In genomic region chr10:113425596-113425995, GRCh38 we compare ENCODE assay signal across 17 cellular contexts.
A peak's percentile ranks its signal among the peaks of the same experiment; 100 is the strongest.
DNase-seq lines count a peak whose midpoint lies in the region; FAIRE-seq and TF ChIP-seq lines count a peak whose summit lies in the region.
"Had no signal": no experiment of that assay in that cellular context is flagged by ENCODE, and none has a peak within 500 bp of the region (broad histone marks: within the 10 kb centered on the region; RNA-seq: fewer than 3 reads in every experiment).

No MANE protein-coding gene starts in this region.

- H3K4me1 ChIP-seq in mesenchymal stem cell (ENCODE audit: control insufficient read depth, insufficient read depth, low read depth, low read length) (peaks cover 5% of the 10 kb centered on the region), sigmoid colon (no peaks in the 10 kb centered on the region)
- H3K4me1 ChIP-seq: gastroesophageal sphincter had no signal

- no peak overlapping the region for H2BK15ac ChIP-seq in mesenchymal stem cell (ENCODE audit: low read depth, poor library complexity, severe bottlenecking)

- DNase-seq in DMS53 treated with DMSO at 0.1 percent for 48 hours (lab: John Stamatoyannopoulos, UW; ENCODE audit: unreplicated experiment) (peak; percentile 74), NCI-H2029 (lab: John Stamatoyannopoulos, UW) (peak; percentile 32), bronchial epithelial cell (ENCODE audit: low read depth) (peak; percentile 41), mesenchymal stem cell (peak; percentile 19), sigmoid colon (no peak), activated gamma-delta T cell (lab: John Stamatoyannopoulos, UW) (no peak), OCI-M2 (lab: John Stamatoyannopoulos, UW; ENCODE audit: unreplicated experiment) (no peak)
- DNase-seq: activated naive CD4-positive, alpha-beta T cell; C1 segment of cervical spinal cord; EL; posterior cingulate gyrus; stimulated activated CD4-positive, alpha-beta T cell treated with anti-CD3 and anti-CD28 coated beads, Interleukin-1b, Interleukin-23, amount 100 ng/mL, for 48 hours; WERI-Rb-1 had no signal

- H3K36me3 ChIP-seq in bronchial epithelial cell (ENCODE audit: control insufficient read depth, insufficient read depth, low read length) (no peaks in the 10 kb centered on the region), mesenchymal stem cell (ENCODE audit: control insufficient read depth in 1 of 2, insufficient read depth in 2 of 2, low read depth in 1 of 2, low read length in 2 of 2) (no peaks in the 10 kb centered on the region), sigmoid colon (no peaks in the 10 kb centered on the region)
- H3K36me3 ChIP-seq: gastroesophageal sphincter, thoracic aorta, WERI-Rb-1 had no signal

- H3K23ac ChIP-seq in mesenchymal stem cell (ENCODE audit: low read length in 2 of 2): no peak overlapping the region

- H3K27me3 ChIP-seq in bronchial epithelial cell (ENCODE audit: control insufficient read depth, insufficient read depth, low read length): peaks cover 1% of the 10 kb centered on the region
- H3K27me3 ChIP-seq in mesenchymal stem cell (ENCODE audit: control insufficient read depth in 1 of 2, insufficient read depth in 1 of 2, low read length in 2 of 2): peaks cover 0 to 8% of the 10 kb centered on the region in 2 experiments
- H3K27me3 ChIP-seq in sigmoid colon: no peaks in the 10 kb centered on the region
- H3K27me3 ChIP-seq: gastroesophageal sphincter had no signal

- intact Hi-C loops in sigmoid colon (cut with DNase I): no loop called here

- H3K4ac ChIP-seq in mesenchymal stem cell (ENCODE audit: low read depth in 1 of 2, low read length in 2 of 2): no peak overlapping the region

- no peak overlapping the region for H2AFZ ChIP-seq in mesenchymal stem cell (ENCODE audit: low read depth, low read length)

- TF ChIP-seq EP300 in sigmoid colon (IDR thresholded peaks at IDR 0.05): no peak

- no peak overlapping the region for H2BK5ac ChIP-seq in mesenchymal stem cell (ENCODE audit: low read depth, low read length, poor library complexity, severe bottlenecking)

- H4K8ac ChIP-seq in mesenchymal stem cell (ENCODE audit: low read length): no peak overlapping the region

- H3K14ac ChIP-seq in mesenchymal stem cell (ENCODE audit: low read length in 2 of 2): no peak overlapping the region

- FAIRE-seq in bronchial epithelial cell (lab: Jason Lieb, UNC): no peak
- FAIRE-seq: islet of Langerhans, K562 had no signal

- peaks cover 3% of the 10 kb centered on the region for H3K9me3 ChIP-seq in mesenchymal stem cell (ENCODE audit: control insufficient read depth, low read length)
- no peaks in the 10 kb centered on the region for H3K9me3 ChIP-seq in sigmoid colon

- no peak overlapping the region for H2AK5ac ChIP-seq in mesenchymal stem cell (ENCODE audit: low read length, severe bottlenecking)

- no peak overlapping the region for H2BK120ac ChIP-seq in mesenchymal stem cell (ENCODE audit: low read depth, low read length)

- H3K27ac ChIP-seq in mesenchymal stem cell (ENCODE audit: low read length, poor library complexity, severe bottlenecking): no peak overlapping the region
- no peak overlapping the region for H3K27ac ChIP-seq in sigmoid colon
- H3K27ac ChIP-seq: gastroesophageal sphincter, thoracic aorta, WERI-Rb-1 had no signal

- H3K4me3 ChIP-seq in bronchial epithelial cell (ENCODE audit: low read depth, low read length): no peak overlapping the region
- no peak overlapping the region for H3K4me3 ChIP-seq in mesenchymal stem cell (ENCODE audit: insufficient read depth in 1 of 2, low read depth in 1 of 2, low read length in 2 of 2)
- H3K4me3 ChIP-seq in sigmoid colon: no peak overlapping the region
- H3K4me3 ChIP-seq: gastroesophageal sphincter, K562, thoracic aorta had no signal

- TF ChIP-seq POLR2A in sigmoid colon (IDR thresholded peaks at IDR 0.05): no peak

- no peak overlapping the region for H4K91ac ChIP-seq in mesenchymal stem cell (ENCODE audit: low read length)

- H3K9ac ChIP-seq in mesenchymal stem cell (ENCODE audit: low read length): no peak overlapping the region

- H3K18ac ChIP-seq in mesenchymal stem cell (ENCODE audit: low read depth in 1 of 2, low read length in 2 of 2): no peak overlapping the region

- peak overlapping the region; percentile 0 for H3K4me2 ChIP-seq in mesenchymal stem cell (ENCODE audit: low read length, poor library complexity, severe bottlenecking)

- 74% methylated on average over 8 of the region's 8 CpGs for WGBS in mesenchymal stem cell
- WGBS in sigmoid colon, 2 donors: 13 to 64% methylated on average over 8 of the region's 8 CpGs

- TF ChIP-seq CTCF in bronchial epithelial cell (IDR thresholded peaks at IDR 0.05; ENCODE audit: insufficient read depth, low read length, severe bottlenecking): no peak
- TF ChIP-seq CTCF in sigmoid colon (IDR thresholded peaks at IDR 0.05): no peak

- no peaks in the 10 kb centered on the region for H3K79me1 ChIP-seq in mesenchymal stem cell (replicated peaks; ENCODE audit: low read length, poor library complexity, severe bottlenecking)

- H2BK12ac ChIP-seq in mesenchymal stem cell (ENCODE audit: low read length in 2 of 2): no peak overlapping the region

Comparison
In these comparisons a context has a peak if more than half of its experiments do, and no peak if none do; other contexts are left out.
1. DNase-seq: peak in DMS53 treated with DMSO at 0.1 percent for 48 hours (single experiment), NCI-H2029 (single experiment), bronchial epithelial cell (single experiment) and mesenchymal stem cell (single experiment); none in sigmoid colon (single experiment), activated gamma-delta T cell (single experiment) and OCI-M2 (single experiment).